Comparison of ENCODE assay signal across 8 cellular contexts in the genomic region with DNA sequence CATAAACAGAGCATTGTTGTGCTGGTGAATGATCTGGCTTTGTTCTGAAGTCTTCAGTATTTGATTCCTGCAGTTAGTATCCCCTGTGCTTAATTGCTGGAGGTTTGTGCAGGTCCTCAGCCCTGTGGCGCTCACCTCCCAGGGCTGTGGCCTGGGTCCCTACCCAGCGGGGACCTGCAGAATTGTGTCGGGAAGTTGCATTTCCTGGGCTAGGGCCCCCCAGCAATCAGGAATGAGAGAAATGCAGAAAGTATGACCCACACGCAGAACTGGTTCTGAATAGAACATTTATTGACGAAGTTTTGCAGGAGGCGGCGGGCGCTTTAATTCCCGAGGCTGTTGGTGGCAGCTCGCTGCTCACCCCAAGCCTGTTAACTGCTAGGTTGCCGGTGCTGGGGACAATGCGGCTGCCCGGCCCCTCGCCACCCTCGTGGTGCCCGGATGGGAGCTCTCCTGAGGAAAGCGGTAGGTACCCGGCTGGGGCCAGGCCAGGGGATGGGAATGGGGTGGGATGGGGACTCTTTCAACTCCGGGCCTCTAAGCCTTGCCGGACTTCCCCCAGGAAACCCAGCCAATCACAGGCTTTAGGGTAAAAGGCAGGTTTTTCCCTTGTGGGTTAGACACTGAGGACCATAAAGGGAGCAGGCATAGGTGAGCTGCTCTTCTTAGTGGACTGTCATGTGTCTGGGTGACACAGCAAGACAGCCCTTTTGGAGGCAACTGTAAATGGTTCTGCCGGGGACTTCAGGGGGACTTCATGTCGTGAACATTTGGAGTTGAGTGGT. TPM values are rescaled to one million over a fixed set of nuclear protein-coding genes. Genes with fewer than 3 reads are reported as not detected.
A peak's percentile ranks its signal among the peaks of the same experiment; 100 is the strongest.
DNase-seq lines count a peak whose midpoint lies in the region; ATAC-seq and TF ChIP-seq lines count a peak whose summit lies in the region.

No MANE protein-coding gene starts in this region.

- no peak for TF ChIP-seq POLR2A in ovary (IDR thresholded peaks at IDR 0.05)

- H3K4me3 Mint-ChIP-seq in activated CD8-positive, alpha-beta T cell treated with anti-CD3 and anti-CD28 coated beads, Interleukin-2, amount 10 ng/mL, durations not matched to agents 7 days and 5 days: no peak overlapping the region
- H3K4me3 Mint-ChIP-seq in activated T-helper 2 cell treated with anti-CD3 and anti-CD28 coated beads, Interferon-gamma antibody, Interleukin-2, Interleukin-4, amounts not matched to agents 10 μg/mL and 5 μg/mL and 100 μg/mL, durations not matched to agents 14 hours and 24 hours and 36 hours (ENCODE audit: low read depth): no peak overlapping the region

- 35% methylated on average over 22 of the region's 22 CpGs for WGBS in right cardiac atrium
- WGBS in ovary, 3 donors: 10 to 24% (median 17%) methylated on average over 17 to 22 of the region's 22 CpGs

- TF ChIP-seq CTCF in BJ (IDR thresholded peaks at IDR 0.05; ENCODE audit: insufficient read depth, low read depth, low read length): no peak
- TF ChIP-seq CTCF in ovary (IDR thresholded peaks at IDR 0.05): no peak

- H3K27me3 Mint-ChIP-seq in activated CD8-positive, alpha-beta T cell treated with anti-CD3 and anti-CD28 coated beads, Interleukin-2, amount 10 ng/mL, durations not matched to agents 7 days and 5 days (ENCODE audit: low read depth): peaks cover 42% of the 10 kb centered on the region
- peaks cover 23% of the 10 kb centered on the region for H3K27me3 Mint-ChIP-seq in activated T-helper 2 cell treated with anti-CD3 and anti-CD28 coated beads, Interferon-gamma antibody, Interleukin-2, Interleukin-4, amounts not matched to agents 10 μg/mL and 5 μg/mL and 100 μg/mL, durations not matched to agents 14 hours and 24 hours and 36 hours (ENCODE audit: low read depth)

- H3K9me3 Mint-ChIP-seq in activated CD8-positive, alpha-beta T cell treated with anti-CD3 and anti-CD28 coated beads, Interleukin-2, amount 10 ng/mL, durations not matched to agents 7 days and 5 days (ENCODE audit: insufficient read depth): peaks cover 21% of the 10 kb centered on the region
- peaks cover 22% of the 10 kb centered on the region for H3K9me3 Mint-ChIP-seq in activated T-helper 2 cell treated with anti-CD3 and anti-CD28 coated beads, Interferon-gamma antibody, Interleukin-2, Interleukin-4, amounts not matched to agents 10 μg/mL and 5 μg/mL and 100 μg/mL, durations not matched to agents 14 hours and 24 hours and 36 hours

- H3K27ac ChIP-seq in right cardiac atrium (ENCODE audit: low read length) (peak overlapping the region; percentile 78), ovary (peak overlapping the region; percentile 70 to 74)

- H3K4me3 ChIP-seq in BJ (ENCODE audit: low read depth, low read length): peak overlapping the region; percentile 13; the same call in 1 of the 2 replicates
- H3K4me3 ChIP-seq in right cardiac atrium (ENCODE audit: low read length): peak overlapping the region; percentile 45
- peak overlapping the region; percentile 38 for H3K4me3 ChIP-seq in ovary

- CTCF ChIA-PET in BJ (lab: Yijun Ruan, JAX): interaction anchor here (2.8 kb wide), 1 partner anchor 10 kb away, joined by 9 read pairs; the partner anchor contains the start of gene PLEKHG3
- CTCF ChIA-PET in activated CD8-positive, alpha-beta T cell treated with anti-CD3 and anti-CD28 coated beads, Interleukin-2, amount 10 ng/mL, durations not matched to agents 7 days and 5 days (lab: Charles Lee): no interaction called here

- intact Hi-C loops in right cardiac atrium (cut with DNase I): no loop called here
- intact Hi-C loops in ovary (cut with DNase I): loop anchor here in 1 of 4 donors (5.0 kb wide), 1 partner anchor 41 kb away; no protein-coding TSS in a partner anchor
- intact Hi-C loops in activated T-helper 2 cell treated with anti-CD3 and anti-CD28 coated beads, Interferon-gamma antibody, Interleukin-2, Interleukin-4, amounts not matched to agents 10 μg/mL and 5 μg/mL and 100 μg/mL, durations not matched to agents 14 hours and 24 hours and 36 hours (cut with micrococcal nuclease): no loop called here

- TF ChIP-seq EP300 in ovary (IDR thresholded peaks at IDR 0.05): no peak

- peaks cover 14% of the 10 kb centered on the region for H3K4me1 Mint-ChIP-seq in activated CD8-positive, alpha-beta T cell treated with anti-CD3 and anti-CD28 coated beads, Interleukin-2, amount 10 ng/mL, durations not matched to agents 7 days and 5 days (ENCODE audit: low read depth)
- peaks cover 12% of the 10 kb centered on the region for H3K4me1 Mint-ChIP-seq in activated T-helper 2 cell treated with anti-CD3 and anti-CD28 coated beads, Interferon-gamma antibody, Interleukin-2, Interleukin-4, amounts not matched to agents 10 μg/mL and 5 μg/mL and 100 μg/mL, durations not matched to agents 14 hours and 24 hours and 36 hours (ENCODE audit: low read depth)

- H3K4me1 ChIP-seq in right cardiac atrium (ENCODE audit: control insufficient read depth, insufficient read depth, low read length): peaks cover 35% of the 10 kb centered on the region
- peaks cover 35% of the 10 kb centered on the region for H3K4me1 ChIP-seq in ovary (ENCODE audit: insufficient read depth)

- H3K36me3 ChIP-seq in BJ (ENCODE audit: control insufficient read depth, insufficient read depth, low read length): no peaks in the 10 kb centered on the region
- no peaks in the 10 kb centered on the region for H3K36me3 ChIP-seq in ovary

- H3K27ac Mint-ChIP-seq in activated CD8-positive, alpha-beta T cell treated with anti-CD3 and anti-CD28 coated beads, Interleukin-2, amount 10 ng/mL, durations not matched to agents 7 days and 5 days: no peak overlapping the region
- H3K27ac Mint-ChIP-seq in activated T-helper 2 cell treated with anti-CD3 and anti-CD28 coated beads, Interferon-gamma antibody, Interleukin-2, Interleukin-4, amounts not matched to agents 10 μg/mL and 5 μg/mL and 100 μg/mL, durations not matched to agents 14 hours and 24 hours and 36 hours: no peak overlapping the region

- POLR2A ChIA-PET in BJ (lab: Charles Lee): no interaction called here
- POLR2A ChIA-PET in activated CD8-positive, alpha-beta T cell treated with anti-CD3 and anti-CD28 coated beads, Interleukin-2, amount 10 ng/mL, durations not matched to agents 7 days and 5 days (lab: Charles Lee): no interaction called here

- peak; percentile 34 to 53 for ATAC-seq in right cardiac atrium
- ATAC-seq in activated CD8-positive, alpha-beta T cell treated with anti-CD3 and anti-CD28 coated beads, Interleukin-2, amount 10 ng/mL, durations not matched to agents 7 days and 5 days: no peak
- ATAC-seq in GM18502 (IDR thresholded peaks at IDR 0.05; ENCODE audit: poor library complexity, unreplicated experiment): no peak
- ATAC-seq in GM21619 (IDR thresholded peaks at IDR 0.05; ENCODE audit: unreplicated experiment): no peak

- H3K9me3 ChIP-seq in right cardiac atrium (ENCODE audit: control insufficient read depth, low read length): no peaks in the 10 kb centered on the region
- H3K9me3 ChIP-seq in ovary: no peaks in the 10 kb centered on the region

- H3K36me3 Mint-ChIP-seq in activated CD8-positive, alpha-beta T cell treated with anti-CD3 and anti-CD28 coated beads, Interleukin-2, amount 10 ng/mL, durations not matched to agents 7 days and 5 days (ENCODE audit: low read depth): peaks cover 12% of the 10 kb centered on the region
- H3K36me3 Mint-ChIP-seq in activated T-helper 2 cell treated with anti-CD3 and anti-CD28 coated beads, Interferon-gamma antibody, Interleukin-2, Interleukin-4, amounts not matched to agents 10 μg/mL and 5 μg/mL and 100 μg/mL, durations not matched to agents 14 hours and 24 hours and 36 hours (ENCODE audit: low read depth): peaks cover 3% of the 10 kb centered on the region

- DNase-seq in BJ (ENCODE audit: low read depth): no peak
- DNase-seq in anterior cingulate cortex (lab: John Stamatoyannopoulos, UW): peak in 39 of 58 donors; percentile 3 to 84 (median 49)
- DNase-seq in right cardiac atrium: peak in 1 of 3 donors; percentile 76
- DNase-seq in ovary: peak in 3 of 5 donors; percentile 38 to 62 (median 48)
- DNase-seq in activated CD8-positive, alpha-beta T cell treated with anti-CD3 and anti-CD28 coated beads, Interleukin-2, amount 10 ng/mL, durations not matched to agents 7 days and 5 days: no peak
- DNase-seq in activated T-helper 2 cell treated with anti-CD3 and anti-CD28 coated beads, Interferon-gamma antibody, Interleukin-2, Interleukin-4, amounts not matched to agents 10 μg/mL and 5 μg/mL and 100 μg/mL, durations not matched to agents 14 hours and 24 hours and 36 hours (ENCODE audit: low spot score): no peak

- H3K27me3 ChIP-seq in BJ (ENCODE audit: control insufficient read depth, insufficient read depth, low read length) (no peaks in the 10 kb centered on the region), right cardiac atrium (ENCODE audit: control insufficient read depth, insufficient read depth) (no peaks in the 10 kb centered on the region), ovary (no peaks in the 10 kb centered on the region)

RNA-seq across cellular contexts. Expression of gene PLEKHG3, which starts 11.6 kb away (rescaled TPM):
- 7.1 and 12.4 TPM in 2 replicates for polyA plus RNA-seq in BJ (2011; rRNA removed)
- 10.7 and 17.3 TPM in 2 replicates for polyA minus RNA-seq in BJ (2011; rRNA and poly(A)+ RNA removed)
- 10 to 100 TPM; 35.7 to 58.7 (median 50.6) TPM for total RNA-seq in right cardiac atrium
- 12.6 TPM for polyA plus RNA-seq in right cardiac atrium
- 10 to 100 TPM; 17.5 to 92.9 (median 78.4) TPM for total RNA-seq in ovary
- 10 to 100 TPM; 26.3 to 34.2 TPM for polyA plus RNA-seq in ovary
- total RNA-seq in activated CD8-positive, alpha-beta T cell treated with anti-CD3 and anti-CD28 coated beads, Interleukin-2, amount 10 ng/mL, durations not matched to agents 7 days and 5 days: 1 to 10 TPM; 7.3 to 7.8 TPM
- total RNA-seq in activated T-helper 2 cell treated with anti-CD3 and anti-CD28 coated beads, Interferon-gamma antibody, Interleukin-2, Interleukin-4, amounts not matched to agents 10 μg/mL and 5 μg/mL and 100 μg/mL, durations not matched to agents 14 hours and 24 hours and 36 hours: 1.0 and 1.9 TPM in 2 replicates

Comparison
In these comparisons a context has a peak if more than half of its experiments do, and no peak if none do; other contexts are left out.
1. DNase-seq: peak in anterior cingulate cortex (39 of 58) and ovary (3 of 5); none in BJ (single experiment), activated CD8-positive, alpha-beta T cell treated with anti-CD3 and anti-CD28 coated beads, Interleukin-2, amount 10 ng/mL, durations not matched to agents 7 days and 5 days (single experiment) and activated T-helper 2 cell treated with anti-CD3 and anti-CD28 coated beads, Interferon-gamma antibody, Interleukin-2, Interleukin-4, amounts not matched to agents 10 μg/mL and 5 μg/mL and 100 μg/mL, durations not matched to agents 14 hours and 24 hours and 36 hours (single experiment).
2. ATAC-seq: peak in right cardiac atrium (2 of 2); none in activated CD8-positive, alpha-beta T cell treated with anti-CD3 and anti-CD28 coated beads, Interleukin-2, amount 10 ng/mL, durations not matched to agents 7 days and 5 days (single experiment), GM18502 (single experiment) and GM21619 (single experiment).
3. Peak in every context shown above with its lines, with median percentiles within 50 percentile points of each other: H3K4me3 ChIP-seq.